ENCODE assay signal across 7 cellular contexts in the genomic region with DNA sequence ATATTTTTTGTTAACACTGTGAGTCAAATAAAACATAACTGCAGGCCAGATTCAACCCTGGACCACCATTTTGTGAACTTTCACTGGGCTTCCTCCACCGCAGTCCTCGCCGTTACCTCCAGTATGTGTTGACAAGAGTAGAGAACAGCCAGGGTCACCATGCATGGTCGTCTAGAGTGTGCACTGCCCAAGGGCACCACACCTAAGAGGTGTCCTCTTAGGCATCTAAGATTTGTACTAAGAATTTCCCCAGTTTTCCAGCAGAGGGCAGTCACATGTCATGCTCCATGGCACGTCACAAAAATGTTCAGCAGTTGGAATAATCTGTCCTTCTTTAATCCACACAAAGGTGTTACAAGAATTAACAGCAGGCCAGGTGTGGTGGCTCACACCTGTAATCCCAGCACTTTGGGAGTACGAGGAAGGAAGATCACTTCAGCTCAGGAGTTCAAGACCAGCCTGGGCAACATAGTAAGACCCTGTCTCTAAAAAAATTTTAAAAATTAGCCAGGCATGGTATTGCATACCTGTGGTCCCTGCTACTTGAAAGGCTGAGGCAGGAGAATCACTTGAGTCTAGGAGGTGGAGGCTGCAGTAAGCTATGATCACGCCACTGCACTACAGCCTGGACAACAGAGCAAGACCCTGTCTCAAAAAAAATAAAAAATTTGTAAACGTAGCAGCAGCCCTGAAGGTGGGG.
A peak's percentile ranks its signal among the peaks of the same experiment; 100 is the strongest.
DNase-seq lines count a peak whose midpoint lies in the region; ATAC-seq and TF ChIP-seq lines count a peak whose summit lies in the region.

No MANE protein-coding gene starts in this region.

- H3K9me3 ChIP-seq in lower lobe of right lung = no peaks in the 10 kb centered on the region

- no peaks in the 10 kb centered on the region for H3K36me3 ChIP-seq in lower lobe of right lung

- H3K4me3 ChIP-seq in lower lobe of right lung = no peak overlapping the region

- intact Hi-C loops in lower lobe of right lung (cut with DNase I) = no loop called here

- DNase-seq in NCI-H345 (lab: John Stamatoyannopoulos, UW) (peak; percentile 75), dedifferentiated amniotic fluid mesenchymal stem cell (ENCODE audit: extremely low spot score) (peak; percentile 72), lower lobe of right lung (no peak)
- peak; percentile 31 for DNase-seq in activated CD4-positive, CD25-positive, alpha-beta regulatory T cell treated with anti-CD3 and anti-CD28 coated beads, Interleukin-2, amount 50 U/mL, for 16 hours (ENCODE audit: low read depth, low spot score)
- peak; percentile 2 to 9 for DNase-seq in stimulated activated CD8-positive, alpha-beta memory T cell treated with anti-CD3 and anti-CD28 coated beads, Interleukin-7, amount 100 ng/mL, for 4 hours (ENCODE audit: low read depth in 2 of 2)

- no peak overlapping the region for H3K27ac ChIP-seq in lower lobe of right lung

- TF ChIP-seq CTCF in GM12874 (IDR thresholded peaks at IDR 0.05; ENCODE audit: insufficient read depth, low read depth, low read length) (peak; percentile 69), lower lobe of right lung (IDR thresholded peaks at IDR 0.05) (peak; percentile 84)

- peak; percentile 77 for ATAC-seq in HG03045 (IDR thresholded peaks at IDR 0.05; ENCODE audit: unreplicated experiment)
- peak; percentile 86 to 87 for ATAC-seq in lower lobe of right lung

- H3K4me1 ChIP-seq in lower lobe of right lung = peaks cover 22% of the 10 kb centered on the region

- H3K27me3 ChIP-seq in lower lobe of right lung (ENCODE audit: low read depth) = no peaks in the 10 kb centered on the region
